Comparison of ENCODE assay signal across 17 cellular contexts in genomic region chr11:96313163-96313562, GRCh38. TPM values are rescaled to one million over a fixed set of nuclear protein-coding genes. Genes with fewer than 3 reads are reported as not detected.
DNase-seq lines count a peak whose midpoint lies in the region; ATAC-seq and TF ChIP-seq lines count a peak whose summit lies in the region.
"Had no signal": no experiment of that assay in that cellular context is flagged by ENCODE, and none has a peak within 500 bp of the region (broad histone marks: within the 10 kb centered on the region; RNA-seq: fewer than 3 reads in every experiment).

No MANE protein-coding gene starts in this region.

- TF ChIP-seq CTCF in CD4-positive, alpha-beta T cell (IDR thresholded peaks at IDR 0.05) = no peak
- no peak for TF ChIP-seq CTCF in WTC11 (IDR thresholded peaks at IDR 0.05)
- TF ChIP-seq CTCF in mesothelial cell of epicardium (IDR thresholded peaks at IDR 0.05; ENCODE audit: unreplicated experiment) = no peak

- peaks cover 57% of the 10 kb centered on the region for H3K36me3 Mint-ChIP-seq in CD4-positive, alpha-beta T cell (ENCODE audit: low read depth)
- H3K36me3 Mint-ChIP-seq in WTC11 = no peaks in the 10 kb centered on the region
- H3K36me3 Mint-ChIP-seq in mesothelial cell of epicardium = peaks cover 4% of the 10 kb centered on the region
- H3K36me3 Mint-ChIP-seq in stimulated activated naive B cell treated with anti-CD40 and anti-IgM and Interleukin-4, amounts not matched to agents 10 μg/mL and 1 μg/mL and 100 μg/mL, for 72 hours = peaks cover 17 to 35% of the 10 kb centered on the region in 2 donors

- H3K27me3 ChIP-seq in CD4-positive, alpha-beta T cell (ENCODE audit: control insufficient read depth, insufficient read depth, low read length) = no peaks in the 10 kb centered on the region
- H3K27me3 ChIP-seq: BLaER1 had no signal

- no peaks in the 10 kb centered on the region for H3K9me3 ChIP-seq in CD4-positive, alpha-beta T cell (ENCODE audit: control insufficient read depth, low read length)
- H3K9me3 ChIP-seq: BLaER1 had no signal

- intact Hi-C loops in CD4-positive, alpha-beta T cell (cut with DNase I, micrococcal nuclease) = no loop called here

- POLR2A ChIA-PET in CD4-positive, alpha-beta T cell (lab: Charles Lee) = interaction anchor here (0.9 kb wide), 1 partner anchor 13 kb away, joined by 3 read pairs; no protein-coding TSS in a partner anchor
- POLR2A ChIA-PET in WTC11 (lab: Charles Lee) = no interaction called here

- no peak overlapping the region for H3K27ac ChIP-seq in CD4-positive, alpha-beta T cell (ENCODE audit: low read depth, low read length)
- H3K27ac ChIP-seq: BLaER1, HL-60, KMS-11 had no signal

- peak overlapping the region; percentile 8 for H3K4me3 Mint-ChIP-seq in CD4-positive, alpha-beta T cell
- H3K4me3 Mint-ChIP-seq in WTC11 (no peak overlapping the region), mesothelial cell of epicardium (no peak overlapping the region)
- no peak overlapping the region for H3K4me3 Mint-ChIP-seq in stimulated activated naive B cell treated with anti-CD40 and anti-IgM and Interleukin-4, amounts not matched to agents 10 μg/mL and 1 μg/mL and 100 μg/mL, for 72 hours

- DNase-seq in CD1c-positive myeloid dendritic cell (ENCODE audit: extremely low spot score) (peak; percentile 17), WTC11 (ENCODE audit: low spot score) (no peak), mesothelial cell of epicardium (ENCODE audit: low spot score in 2 of 2, unreplicated experiment in 2 of 2) (no peak), SK-N-DZ (ENCODE audit: low spot score) (no peak)
- DNase-seq in CD4-positive, alpha-beta T cell = no peak
- no peak for DNase-seq in stimulated activated naive B cell treated with anti-CD40 and anti-IgM and Interleukin-4, amounts not matched to agents 10 μg/mL and 1 μg/mL and 100 μg/mL, for 72 hours
- DNase-seq in activated CD8-positive, alpha-beta memory T cell treated with anti-CD3 and anti-CD28 coated beads for 24 hours = no peak
- DNase-seq: DND-41; effector CD8-positive, alpha-beta T cell; hippocampal formation; left cardiac atrium; NCI-H1417 treated with DMSO at 0.1 percent for 48 hours; NCI-H345; OCI-M1 had no signal

- H3K9me3 Mint-ChIP-seq in CD4-positive, alpha-beta T cell = no peaks in the 10 kb centered on the region
- H3K9me3 Mint-ChIP-seq in WTC11 (no peaks in the 10 kb centered on the region), mesothelial cell of epicardium (no peaks in the 10 kb centered on the region)
- H3K9me3 Mint-ChIP-seq in stimulated activated naive B cell treated with anti-CD40 and anti-IgM and Interleukin-4, amounts not matched to agents 10 μg/mL and 1 μg/mL and 100 μg/mL, for 72 hours = no peaks in the 10 kb centered on the region

- peak overlapping the region; percentile 85 for H3K27ac Mint-ChIP-seq in CD4-positive, alpha-beta T cell
- H3K27ac Mint-ChIP-seq in WTC11 (no peak overlapping the region), mesothelial cell of epicardium (peak overlapping the region; percentile 98)
- no peak overlapping the region for H3K27ac Mint-ChIP-seq in stimulated activated naive B cell treated with anti-CD40 and anti-IgM and Interleukin-4, amounts not matched to agents 10 μg/mL and 1 μg/mL and 100 μg/mL, for 72 hours

- ATAC-seq in CD4-positive, alpha-beta T cell (ENCODE audit: poor library complexity) = no peak
- peak; percentile 65 for ATAC-seq in WTC11
- no peak for ATAC-seq in stimulated activated naive B cell treated with anti-CD40 and anti-IgM and Interleukin-4, amounts not matched to agents 10 μg/mL and 1 μg/mL and 100 μg/mL, for 72 hours (replicated peaks)
- ATAC-seq: left cardiac atrium had no signal

- peaks cover 97% of the 10 kb centered on the region for H3K4me1 Mint-ChIP-seq in CD4-positive, alpha-beta T cell (ENCODE audit: low read depth)
- H3K4me1 Mint-ChIP-seq in WTC11 (peaks cover 68% of the 10 kb centered on the region), mesothelial cell of epicardium (peaks cover 92% of the 10 kb centered on the region)
- H3K4me1 Mint-ChIP-seq in stimulated activated naive B cell treated with anti-CD40 and anti-IgM and Interleukin-4, amounts not matched to agents 10 μg/mL and 1 μg/mL and 100 μg/mL, for 72 hours = peaks cover 32 to 68% of the 10 kb centered on the region in 2 donors

- CTCF ChIA-PET in CD4-positive, alpha-beta T cell (lab: Charles Lee) = no interaction called here
- CTCF ChIA-PET in WTC11 (lab: Charles Lee) = interaction anchor here (0.5 to 5.7 kb wide), 3 partner anchors 27 to 58 kb away, joined by 3 to 33 read pairs (median 3); partner anchors contain the start of gene MAML2

- H3K27me3 Mint-ChIP-seq in CD4-positive, alpha-beta T cell = no peaks in the 10 kb centered on the region
- no peaks in the 10 kb centered on the region for H3K27me3 Mint-ChIP-seq in WTC11 (ENCODE audit: low read depth)
- no peaks in the 10 kb centered on the region for H3K27me3 Mint-ChIP-seq in mesothelial cell of epicardium (ENCODE audit: low read depth)
- no peaks in the 10 kb centered on the region for H3K27me3 Mint-ChIP-seq in stimulated activated naive B cell treated with anti-CD40 and anti-IgM and Interleukin-4, amounts not matched to agents 10 μg/mL and 1 μg/mL and 100 μg/mL, for 72 hours

TF ChIP-seq in WTC11, 78 proteins besides CTCF, POLR2A, EP300 and RAD21 (continues in another document):
- TF ChIP-seq SOX15 (CRISPR knock-in tag; IDR thresholded peaks at IDR 0.05) (no peak), CREM (CRISPR knock-in tag; IDR thresholded peaks at IDR 0.05) (no peak), JAZF1 (CRISPR knock-in tag; IDR thresholded peaks at IDR 0.05) (no peak), ZNF138 (CRISPR knock-in tag; conservative IDR thresholded peaks at IDR 0.05) (no peak), RORB (CRISPR knock-in tag; IDR thresholded peaks at IDR 0.05) (no peak), NFYB (CRISPR knock-in tag; conservative IDR thresholded peaks at IDR 0.05; ENCODE audit: low read depth) (no peak), FOXP1 (CRISPR knock-in tag; IDR thresholded peaks at IDR 0.05; ENCODE audit: borderline replicate concordance) (no peak), ERG (CRISPR knock-in tag; IDR thresholded peaks at IDR 0.05) (no peak), GRHL2 (CRISPR knock-in tag; IDR thresholded peaks at IDR 0.05; ENCODE audit: insufficient replicate concordance, severe bottlenecking) (no peak), ATF6 (CRISPR knock-in tag; IDR thresholded peaks at IDR 0.05) (no peak)

RNA-seq across cellular contexts. Expression of gene MAML2, which starts 29.8 kb away (rescaled TPM):
- 10 to 100 TPM; 58.8 to 59.8 TPM for total RNA-seq in CD4-positive, alpha-beta T cell
- total RNA-seq in WTC11 (2021) (5.1 to 8.1 TPM (median 5.2 TPM) in 3 replicates), mesothelial cell of epicardium (36.4 to 38.4 TPM (median 38.3 TPM) in 3 replicates)
- polyA plus RNA-seq in SK-N-DZ (2014; cell fraction: cytosol; rRNA removed) = 4.7 and 6.4 TPM in 2 replicates
- polyA plus RNA-seq in SK-N-DZ (2014; cell fraction: nucleus; rRNA removed) = 3.4 and 3.5 TPM in 2 replicates

Comparison
In these comparisons a context has a peak if more than half of its experiments do, and no peak if none do; other contexts are left out.
1. H3K27ac Mint-ChIP-seq: peak in CD4-positive, alpha-beta T cell (single experiment) and mesothelial cell of epicardium (single experiment); none in WTC11 (single experiment) and stimulated activated naive B cell treated with anti-CD40 and anti-IgM and Interleukin-4, amounts not matched to agents 10 μg/mL and 1 μg/mL and 100 μg/mL, for 72 hours (single experiment).